ENCODE assay signal across 1 cellular context in genomic region chr17:79761894-79762570, GRCh38.
A peak's percentile ranks its signal among the peaks of the same experiment; 100 is the strongest.
TF ChIP-seq lines count a peak whose summit lies in the region.

No MANE protein-coding gene starts in this region.

TF ChIP-seq in HepG2, 621 proteins besides CTCF, POLR2A, EP300 and RAD21:
- 0 out of 2 replicates have a peak, but pooled peaks have one; percentile 45 for TF ChIP-seq ZC3H4 (CRISPR knock-in tag; IDR thresholded peaks at IDR 0.05; ENCODE audit: borderline replicate concordance)
- TF ChIP-seq ZNF761 (CRISPR knock-in tag; conservative IDR thresholded peaks at IDR 0.05): no peak
- TF ChIP-seq HNRNPL (IDR thresholded peaks at IDR 0.05; ENCODE audit: low read depth, low read length): peak; percentile 68; the same call in 1 of the 2 replicates
- no peak for TF ChIP-seq HMGXB3 (CRISPR knock-in tag; IDR thresholded peaks at IDR 0.05; ENCODE audit: borderline replicate concordance)
